Comparison of ENCODE assay signal across 9 cellular contexts in genomic region chr5:109739741-109740140, GRCh38. TPM values are rescaled to one million over a fixed set of nuclear protein-coding genes. Genes with fewer than 3 reads are reported as not detected.
DNase-seq lines count a peak whose midpoint lies in the region; ATAC-seq and TF ChIP-seq lines count a peak whose summit lies in the region.
"Had no signal": no experiment of that assay in that cellular context is flagged by ENCODE, and none has a peak within 500 bp of the region (broad histone marks: within the 10 kb centered on the region; RNA-seq: fewer than 3 reads in every experiment).

No MANE protein-coding gene starts in this region.

- H3K27me3 ChIP-seq in skeletal muscle satellite cell (ENCODE audit: control insufficient read depth, insufficient read depth, low read length): no peaks in the 10 kb centered on the region
- no peaks in the 10 kb centered on the region for H3K27me3 ChIP-seq in heart left ventricle
- H3K27me3 ChIP-seq in vagina: no peaks in the 10 kb centered on the region

- H3K4me2 ChIP-seq in skeletal muscle satellite cell (ENCODE audit: low read length): peak overlapping the region; percentile 69

- no peak overlapping the region for H3K9ac ChIP-seq in skeletal muscle satellite cell (ENCODE audit: low read depth, low read length)

- TF ChIP-seq CTCF in coronary artery (IDR thresholded peaks at IDR 0.05) (no peak), heart left ventricle (IDR thresholded peaks at IDR 0.05) (no peak), vagina (IDR thresholded peaks at IDR 0.05) (no peak)

- intact Hi-C loops in heart left ventricle (cut with DNase I) (loop anchor here in 1 of 10 donors (10.0 kb wide), 1 partner anchor 45 kb away; no protein-coding TSS in a partner anchor), vagina (cut with DNase I) (no loop called here)

- TF ChIP-seq POLR2A in heart left ventricle (IDR thresholded peaks at IDR 0.05) (no peak), vagina (IDR thresholded peaks at IDR 0.05) (no peak)

- peak overlapping the region; percentile 44 for H3K4me3 ChIP-seq in skeletal muscle satellite cell (ENCODE audit: low read length)
- H3K4me3 ChIP-seq in coronary artery: no peak overlapping the region
- H3K4me3 ChIP-seq in heart left ventricle: no peak overlapping the region
- H3K4me3 ChIP-seq in vagina: no peak overlapping the region

- ATAC-seq in heart left ventricle: no peak

- H3K27ac ChIP-seq in coronary artery (no peak overlapping the region), heart left ventricle (no peak overlapping the region), vagina (no peak overlapping the region)

- H3K36me3 ChIP-seq in skeletal muscle satellite cell (ENCODE audit: insufficient read depth, low read length): no peaks in the 10 kb centered on the region
- peaks cover 0 to 7% (median 0%) of the 10 kb centered on the region in 9 donors for H3K36me3 ChIP-seq in heart left ventricle
- no peaks in the 10 kb centered on the region for H3K36me3 ChIP-seq in vagina

- DNase-seq in NCI-H2171 treated with DMSO at 0.1 percent for 48 hours (lab: John Stamatoyannopoulos, UW): peak; percentile 47
- DNase-seq in NCI-H2171 (lab: John Stamatoyannopoulos, UW): no peak
- DNase-seq in SW480 (ENCODE audit: low spot score): peak; percentile 8
- DNase-seq in glomerular visceral epithelial cell (ENCODE audit: extremely low spot score): peak; percentile 54
- DNase-seq in coronary artery (ENCODE audit: low spot score): no peak
- no peak for DNase-seq in heart left ventricle
- no peak for DNase-seq in vagina (ENCODE audit: extremely low spot score in 2 of 2)
- DNase-seq: stimulated activated CD4-positive, alpha-beta T cell treated with anti-CD3 and anti-CD28 coated beads, Interleukin-2, amount 100 ng/mL, for 24 hours had no signal

- no peaks in the 10 kb centered on the region for H3K9me3 ChIP-seq in skeletal muscle satellite cell (replicated peaks; ENCODE audit: low read length)
- H3K9me3 ChIP-seq in heart left ventricle: no peaks in the 10 kb centered on the region
- no peaks in the 10 kb centered on the region for H3K9me3 ChIP-seq in vagina

- WGBS in heart left ventricle, 4 donors: 81 to 92% (median 86%) methylated on average over 1 of the region's 1 CpG

- H3K4me1 ChIP-seq in skeletal muscle satellite cell (ENCODE audit: control insufficient read depth, insufficient read depth, low read length) (peaks cover 43% of the 10 kb centered on the region), heart left ventricle (peaks cover 0 to 46% (median 18%) of the 10 kb centered on the region in 12 donors), vagina (peaks cover 29% of the 10 kb centered on the region)

RNA-seq across cellular contexts. Expression of gene MAN2A1, which starts 50.0 kb away (rescaled TPM):
- total RNA-seq in skeletal muscle satellite cell (2012; rRNA removed): 35.6 and 39.0 TPM in 2 replicates
- 10 to 100 TPM in 2 of 9 donors, 1 to 10 TPM in 7; 5.9 to 22.9 (median 8.5) TPM for total RNA-seq in heart left ventricle
- polyA plus RNA-seq in heart left ventricle: 1 to 10 TPM; 2.0 to 5.1 TPM
- total RNA-seq in vagina: 33.9 TPM

Comparison
In these comparisons a context has a peak if more than half of its experiments do, and no peak if none do; other contexts are left out.
1. DNase-seq: peak in NCI-H2171 treated with DMSO at 0.1 percent for 48 hours (single experiment), SW480 (single experiment) and glomerular visceral epithelial cell (single experiment); none in NCI-H2171 (single experiment), coronary artery (single experiment), heart left ventricle (0 of 5) and vagina (0 of 2).